Comparison of ENCODE assay signal across 12 cellular contexts in the genomic region with DNA sequence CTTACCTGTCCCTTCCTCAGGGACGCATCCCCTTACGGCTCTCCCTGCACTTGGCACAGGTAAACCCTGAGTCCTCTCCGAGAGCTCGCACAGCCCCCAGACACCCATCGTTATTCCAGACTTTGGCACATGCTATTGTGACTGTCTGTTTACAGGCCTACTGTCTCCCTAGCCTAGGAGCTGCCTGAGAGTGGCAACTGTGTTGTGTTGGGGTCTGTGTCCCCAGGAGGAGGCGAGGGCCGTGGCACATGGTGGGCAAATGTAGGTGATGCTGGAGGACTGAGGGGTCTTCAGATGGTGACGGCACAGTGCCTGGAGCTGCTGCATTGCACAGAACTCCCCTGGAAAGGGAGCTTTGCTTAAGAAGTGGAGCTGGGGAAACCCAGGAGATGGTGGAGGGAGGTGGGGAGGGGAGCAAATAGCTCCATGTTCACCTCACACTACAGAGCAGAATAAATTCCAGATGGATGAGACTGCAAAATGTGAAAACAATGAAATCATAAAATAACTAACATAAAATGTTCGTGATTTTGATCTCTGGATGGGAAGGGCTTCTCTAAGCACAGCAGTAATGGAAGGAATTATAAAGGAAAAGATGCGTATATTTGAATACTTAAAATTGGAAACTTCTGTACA.
DNase-seq lines count a peak whose midpoint lies in the region; ATAC-seq, FAIRE-seq and TF ChIP-seq lines count a peak whose summit lies in the region.
"Had no signal": no experiment of that assay in that cellular context is flagged by ENCODE, and none has a peak within 500 bp of the region (broad histone marks: within the 10 kb centered on the region; RNA-seq: fewer than 3 reads in every experiment).

No MANE protein-coding gene starts in this region.

- intact Hi-C loops in dorsolateral prefrontal cortex (cut with DNase I) = no loop called here

- no peaks in the 10 kb centered on the region for H3K4me1 Mint-ChIP-seq in stimulated activated naive B cell treated with anti-CD40 and anti-IgM and Interleukin-4, amounts not matched to agents 10 μg/mL and 1 μg/mL and 100 μg/mL, for 72 hours

- H3K27ac ChIP-seq in dorsolateral prefrontal cortex = no peak overlapping the region

- no peaks in the 10 kb centered on the region for H3K27me3 ChIP-seq in dorsolateral prefrontal cortex

- FAIRE-seq in A204.1 (lab: Jason Lieb, UNC) = peak; percentile 88
- FAIRE-seq: TTC549 had no signal

- ATAC-seq in stimulated activated naive B cell treated with anti-CD40 and anti-IgM and Interleukin-4, amounts not matched to agents 10 μg/mL and 1 μg/mL and 100 μg/mL, for 72 hours (replicated peaks) = no peak

- peaks cover 24 to 28% of the 10 kb centered on the region in 2 donors for H3K27me3 Mint-ChIP-seq in stimulated activated naive B cell treated with anti-CD40 and anti-IgM and Interleukin-4, amounts not matched to agents 10 μg/mL and 1 μg/mL and 100 μg/mL, for 72 hours
- H3K27me3 Mint-ChIP-seq: stimulated activated naive CD8-positive, alpha-beta T cell treated with anti-CD3 and anti-CD28 coated beads, Interleukin-15, Interleukin-2, amounts not matched to agents 100 ng/mL and 50 ng/mL, for 24 hours had no signal

- no peak overlapping the region for H3K27ac Mint-ChIP-seq in stimulated activated naive B cell treated with anti-CD40 and anti-IgM and Interleukin-4, amounts not matched to agents 10 μg/mL and 1 μg/mL and 100 μg/mL, for 72 hours
- H3K27ac Mint-ChIP-seq: stimulated activated naive CD8-positive, alpha-beta T cell treated with anti-CD3 and anti-CD28 coated beads, Interleukin-15, Interleukin-2, amounts not matched to agents 100 ng/mL and 50 ng/mL, for 24 hours had no signal

- peak; percentile 65 for DNase-seq in HS-27A (ENCODE audit: low read depth)
- peak; percentile 34 to 78 for DNase-seq in cardiac fibroblast (ENCODE audit: low read depth in 2 of 2)
- peak; percentile 78 for DNase-seq in mesenteric fat pad (ENCODE audit: low spot score)
- DNase-seq in stimulated activated naive B cell treated with anti-CD40 and anti-IgM and Interleukin-4, amounts not matched to agents 10 μg/mL and 1 μg/mL and 100 μg/mL, for 72 hours = no peak
- no peak for DNase-seq in dorsolateral prefrontal cortex
- no peak for DNase-seq in midbrain (lab: John Stamatoyannopoulos, UW)
- no peak for DNase-seq in amygdala (lab: John Stamatoyannopoulos, UW)
- DNase-seq: erythroblast, SIG-M5 had no signal

- H3K9me3 Mint-ChIP-seq in stimulated activated naive B cell treated with anti-CD40 and anti-IgM and Interleukin-4, amounts not matched to agents 10 μg/mL and 1 μg/mL and 100 μg/mL, for 72 hours = no peaks in the 10 kb centered on the region
- H3K9me3 Mint-ChIP-seq: stimulated activated naive CD8-positive, alpha-beta T cell treated with anti-CD3 and anti-CD28 coated beads, Interleukin-15, Interleukin-2, amounts not matched to agents 100 ng/mL and 50 ng/mL, for 24 hours had no signal

- no peak overlapping the region for H3K4me3 Mint-ChIP-seq in stimulated activated naive B cell treated with anti-CD40 and anti-IgM and Interleukin-4, amounts not matched to agents 10 μg/mL and 1 μg/mL and 100 μg/mL, for 72 hours
- H3K4me3 Mint-ChIP-seq: stimulated activated naive CD8-positive, alpha-beta T cell treated with anti-CD3 and anti-CD28 coated beads, Interleukin-15, Interleukin-2, amounts not matched to agents 100 ng/mL and 50 ng/mL, for 24 hours had no signal

- no peak overlapping the region for H3K4me3 ChIP-seq in cardiac fibroblast (replicated peaks in 1 of 2; ENCODE audit: low read depth in 2 of 2, low read length in 2 of 2)
- H3K4me3 ChIP-seq in dorsolateral prefrontal cortex = no peak overlapping the region

- H3K36me3 Mint-ChIP-seq in stimulated activated naive B cell treated with anti-CD40 and anti-IgM and Interleukin-4, amounts not matched to agents 10 μg/mL and 1 μg/mL and 100 μg/mL, for 72 hours = no peaks in the 10 kb centered on the region

- no peak for TF ChIP-seq CTCF in cardiac fibroblast (IDR thresholded peaks at IDR 0.05; ENCODE audit: low read depth, low read length)
- TF ChIP-seq CTCF in dorsolateral prefrontal cortex (IDR thresholded peaks at IDR 0.05 in 54 of 56, conservative IDR thresholded peaks at IDR 0.05 in 2 of 56; ENCODE audit: low read depth in 1 of 56, partially characterized antibody in 56 of 56) = no peak

Comparison
In these comparisons a context has a peak if more than half of its experiments do, and no peak if none do; other contexts are left out.
1. DNase-seq: peak in HS-27A (single experiment), cardiac fibroblast (2 of 2) and mesenteric fat pad (single experiment); none in stimulated activated naive B cell treated with anti-CD40 and anti-IgM and Interleukin-4, amounts not matched to agents 10 μg/mL and 1 μg/mL and 100 μg/mL, for 72 hours (single experiment), dorsolateral prefrontal cortex (0 of 10), midbrain (single experiment) and amygdala (0 of 56).